24 cellular contexts compared by ENCODE assay signal in genomic region chr4:121229993-121230392, GRCh38.
DNase-seq lines count a peak whose midpoint lies in the region; ATAC-seq and TF ChIP-seq lines count a peak whose summit lies in the region.
"Had no signal": no experiment of that assay in that cellular context is flagged by ENCODE, and none has a peak within 500 bp of the region (broad histone marks: within the 10 kb centered on the region; RNA-seq: fewer than 3 reads in every experiment).

No MANE protein-coding gene starts in this region.

- H3K27me3 Mint-ChIP-seq in activated naive CD8-positive, alpha-beta T cell treated with anti-CD3 and anti-CD28 coated beads for 36 hours: no peaks in the 10 kb centered on the region
- no peaks in the 10 kb centered on the region for H3K27me3 Mint-ChIP-seq in activated naive CD8-positive, alpha-beta T cell treated with anti-CD3 and anti-CD28 coated beads, Interleukin-2, amount 50 U/mL, for 24 hours
- H3K27me3 Mint-ChIP-seq in mesothelial cell of epicardium (ENCODE audit: low read depth): no peaks in the 10 kb centered on the region
- H3K27me3 Mint-ChIP-seq: CD4-positive, alpha-beta T cell; CD8-positive, alpha-beta memory T cell had no signal

- no peak overlapping the region for H3K4me3 Mint-ChIP-seq in activated naive CD8-positive, alpha-beta T cell treated with anti-CD3 and anti-CD28 coated beads for 36 hours
- no peak overlapping the region for H3K4me3 Mint-ChIP-seq in activated naive CD8-positive, alpha-beta T cell treated with anti-CD3 and anti-CD28 coated beads, Interleukin-2, amount 50 U/mL, for 24 hours
- H3K4me3 Mint-ChIP-seq in mesothelial cell of epicardium: no peak overlapping the region
- H3K4me3 Mint-ChIP-seq: CD14-positive monocyte; CD4-positive, alpha-beta T cell; CD8-positive, alpha-beta memory T cell had no signal

- no peak for TF ChIP-seq CTCF in mesothelial cell of epicardium (IDR thresholded peaks at IDR 0.05; ENCODE audit: unreplicated experiment)

- H3K27ac Mint-ChIP-seq in activated naive CD8-positive, alpha-beta T cell treated with anti-CD3 and anti-CD28 coated beads for 36 hours: peak overlapping the region; percentile 26
- H3K27ac Mint-ChIP-seq in activated naive CD8-positive, alpha-beta T cell treated with anti-CD3 and anti-CD28 coated beads, Interleukin-2, amount 50 U/mL, for 24 hours: no peak overlapping the region
- H3K27ac Mint-ChIP-seq in mesothelial cell of epicardium: peak overlapping the region; percentile 8
- H3K27ac Mint-ChIP-seq: CD14-positive monocyte; CD4-positive, alpha-beta T cell had no signal

- TF ChIP-seq EP300 in Ishikawa (IDR thresholded peaks at IDR 0.05; ENCODE audit: borderline replicate concordance): no peak

- no peaks in the 10 kb centered on the region for H3K9me3 Mint-ChIP-seq in activated naive CD8-positive, alpha-beta T cell treated with anti-CD3 and anti-CD28 coated beads for 36 hours
- H3K9me3 Mint-ChIP-seq in activated naive CD8-positive, alpha-beta T cell treated with anti-CD3 and anti-CD28 coated beads, Interleukin-2, amount 50 U/mL, for 24 hours: no peaks in the 10 kb centered on the region
- peaks cover 3% of the 10 kb centered on the region for H3K9me3 Mint-ChIP-seq in mesothelial cell of epicardium
- H3K9me3 Mint-ChIP-seq: CD4-positive, alpha-beta T cell; CD8-positive, alpha-beta memory T cell had no signal

- no peak for ATAC-seq in activated naive CD8-positive, alpha-beta T cell treated with anti-CD3 and anti-CD28 coated beads, Interleukin-2, amount 50 U/mL, for 24 hours
- ATAC-seq: A549, GM12878 had no signal

- no peak for TF ChIP-seq RAD21 in Ishikawa (IDR thresholded peaks at IDR 0.05; ENCODE audit: low read depth)

- DNase-seq in NCI-H748 (lab: John Stamatoyannopoulos, UW; ENCODE audit: unreplicated experiment) (peak; percentile 6), NCI-H748 treated with DMSO at 0.1 percent for 48 hours (lab: John Stamatoyannopoulos, UW) (no peak), mesothelial cell of epicardium (ENCODE audit: low spot score in 2 of 2, unreplicated experiment in 2 of 2) (no peak), NCI-H82 treated with DMSO at 0.1 percent for 48 hours (lab: John Stamatoyannopoulos, UW; ENCODE audit: unreplicated experiment) (no peak), NCI-H2107 treated with DMSO at 0.1 percent for 48 hours (lab: John Stamatoyannopoulos, UW; ENCODE audit: unreplicated experiment) (no peak)
- DNase-seq in activated naive CD8-positive, alpha-beta T cell treated with anti-CD3 and anti-CD28 coated beads for 36 hours: no peak
- DNase-seq in activated naive CD8-positive, alpha-beta T cell treated with anti-CD3 and anti-CD28 coated beads, Interleukin-2, amount 50 U/mL, for 24 hours: no peak
- DNase-seq: 8988T; ACHN; AML-193; BE2C; CD4-positive, alpha-beta T cell; CD8-positive, alpha-beta memory T cell; DMS 273 treated with DMSO at 0.1 percent for 48 hours; DMS79; EL; GDM1; GM23248; H7; HCEC 1CT had no signal

- H3K36me3 Mint-ChIP-seq in activated naive CD8-positive, alpha-beta T cell treated with anti-CD3 and anti-CD28 coated beads for 36 hours: no peaks in the 10 kb centered on the region
- no peaks in the 10 kb centered on the region for H3K36me3 Mint-ChIP-seq in activated naive CD8-positive, alpha-beta T cell treated with anti-CD3 and anti-CD28 coated beads, Interleukin-2, amount 50 U/mL, for 24 hours (ENCODE audit: low read depth)
- H3K36me3 Mint-ChIP-seq in mesothelial cell of epicardium: no peaks in the 10 kb centered on the region
- H3K36me3 Mint-ChIP-seq: CD14-positive monocyte had no signal

- peaks cover 30% of the 10 kb centered on the region for H3K4me1 Mint-ChIP-seq in activated naive CD8-positive, alpha-beta T cell treated with anti-CD3 and anti-CD28 coated beads for 36 hours
- H3K4me1 Mint-ChIP-seq in activated naive CD8-positive, alpha-beta T cell treated with anti-CD3 and anti-CD28 coated beads, Interleukin-2, amount 50 U/mL, for 24 hours: peaks cover 44% of the 10 kb centered on the region
- H3K4me1 Mint-ChIP-seq in mesothelial cell of epicardium: peaks cover 63% of the 10 kb centered on the region
- H3K4me1 Mint-ChIP-seq: CD14-positive monocyte had no signal

TF ChIP-seq in Ishikawa, 13 proteins besides CTCF, POLR2A, EP300 and RAD21:
- TF ChIP-seq NFIC (IDR thresholded peaks at IDR 0.05) (peak; percentile 58), EGR1 (IDR thresholded peaks at IDR 0.05) (no peak), TEAD4 (IDR thresholded peaks at IDR 0.05) (no peak), TCF12 (IDR thresholded peaks at IDR 0.05; ENCODE audit: low read depth) (no peak), CREB1 (IDR thresholded peaks at IDR 0.05; ENCODE audit: low read depth) (no peak)
- TF ChIP-seq, protein P1, sequence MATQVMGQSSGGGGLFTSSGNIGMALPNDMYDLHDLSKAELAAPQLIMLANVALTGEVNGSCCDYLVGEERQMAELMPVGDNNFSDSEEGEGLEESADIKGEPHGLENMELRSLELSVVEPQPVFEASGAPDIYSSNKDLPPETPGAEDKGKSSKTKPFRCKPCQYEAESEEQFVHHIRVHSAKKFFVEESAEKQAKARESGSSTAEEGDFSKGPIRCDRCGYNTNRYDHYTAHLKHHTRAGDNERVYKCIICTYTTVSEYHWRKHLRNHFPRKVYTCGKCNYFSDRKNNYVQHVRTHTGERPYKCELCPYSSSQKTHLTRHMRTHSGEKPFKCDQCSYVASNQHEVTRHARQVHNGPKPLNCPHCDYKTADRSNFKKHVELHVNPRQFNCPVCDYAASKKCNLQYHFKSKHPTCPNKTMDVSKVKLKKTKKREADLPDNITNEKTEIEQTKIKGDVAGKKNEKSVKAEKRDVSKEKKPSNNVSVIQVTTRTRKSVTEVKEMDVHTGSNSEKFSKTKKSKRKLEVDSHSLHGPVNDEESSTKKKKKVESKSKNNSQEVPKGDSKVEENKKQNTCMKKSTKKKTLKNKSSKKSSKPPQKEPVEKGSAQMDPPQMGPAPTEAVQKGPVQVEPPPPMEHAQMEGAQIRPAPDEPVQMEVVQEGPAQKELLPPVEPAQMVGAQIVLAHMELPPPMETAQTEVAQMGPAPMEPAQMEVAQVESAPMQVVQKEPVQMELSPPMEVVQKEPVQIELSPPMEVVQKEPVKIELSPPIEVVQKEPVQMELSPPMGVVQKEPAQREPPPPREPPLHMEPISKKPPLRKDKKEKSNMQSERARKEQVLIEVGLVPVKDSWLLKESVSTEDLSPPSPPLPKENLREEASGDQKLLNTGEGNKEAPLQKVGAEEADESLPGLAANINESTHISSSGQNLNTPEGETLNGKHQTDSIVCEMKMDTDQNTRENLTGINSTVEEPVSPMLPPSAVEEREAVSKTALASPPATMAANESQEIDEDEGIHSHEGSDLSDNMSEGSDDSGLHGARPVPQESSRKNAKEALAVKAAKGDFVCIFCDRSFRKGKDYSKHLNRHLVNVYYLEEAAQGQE (IDR thresholded peaks at IDR 0.05; ENCODE audit: low read depth): no peak
- TF ChIP-seq, protein P2, sequence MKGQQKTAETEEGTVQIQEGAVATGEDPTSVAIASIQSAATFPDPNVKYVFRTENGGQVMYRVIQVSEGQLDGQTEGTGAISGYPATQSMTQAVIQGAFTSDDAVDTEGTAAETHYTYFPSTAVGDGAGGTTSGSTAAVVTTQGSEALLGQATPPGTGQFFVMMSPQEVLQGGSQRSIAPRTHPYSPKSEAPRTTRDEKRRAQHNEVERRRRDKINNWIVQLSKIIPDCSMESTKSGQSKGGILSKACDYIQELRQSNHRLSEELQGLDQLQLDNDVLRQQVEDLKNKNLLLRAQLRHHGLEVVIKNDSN (IDR thresholded peaks at IDR 0.05): no peak
